In genomic region chr1:167111853-167112455, GRCh38 we compare ENCODE assay signal across 19 cellular contexts. TPM values are rescaled to one million over a fixed set of nuclear protein-coding genes. Genes with fewer than 3 reads are reported as not detected.
DNase-seq lines count a peak whose midpoint lies in the region; ATAC-seq, FAIRE-seq and TF ChIP-seq lines count a peak whose summit lies in the region.
"Had no signal": no experiment of that assay in that cellular context is flagged by ENCODE, and none has a peak within 500 bp of the region (broad histone marks: within the 10 kb centered on the region; RNA-seq: fewer than 3 reads in every experiment).

No MANE protein-coding gene starts in this region.

- H3K9me3 ChIP-seq in DND-41 (ENCODE audit: insufficient read depth, low read length, severe bottlenecking) (no peaks in the 10 kb centered on the region), left ventricle myocardium inferior (replicated peaks) (peaks cover 3% of the 10 kb centered on the region)
- H3K9me3 ChIP-seq in naive thymus-derived CD4-positive, alpha-beta T cell (ENCODE audit: control insufficient read depth in 2 of 3, low read length in 3 of 3) = peaks cover 0 to 8% (median 7%) of the 10 kb centered on the region in 3 experiments
- H3K9me3 ChIP-seq: BE2C had no signal

- H3K36me3 ChIP-seq in DND-41 (ENCODE audit: insufficient read depth, low read length) (no peaks in the 10 kb centered on the region), bronchial epithelial cell (ENCODE audit: control insufficient read depth, insufficient read depth, low read length) (no peaks in the 10 kb centered on the region), left ventricle myocardium inferior (no peaks in the 10 kb centered on the region)
- H3K36me3 ChIP-seq in naive thymus-derived CD4-positive, alpha-beta T cell (ENCODE audit: control insufficient read depth in 2 of 3, insufficient read depth in 3 of 3, low read length in 3 of 3) = no peaks in the 10 kb centered on the region
- H3K36me3 ChIP-seq: BE2C had no signal

- H3K27me3 ChIP-seq in DND-41 (ENCODE audit: insufficient read depth, low read length, poor library complexity) (no peaks in the 10 kb centered on the region), bronchial epithelial cell (ENCODE audit: control insufficient read depth, insufficient read depth, low read length) (peaks cover 2% of the 10 kb centered on the region), left ventricle myocardium inferior (ENCODE audit: low read depth) (peaks cover 4% of the 10 kb centered on the region)
- H3K27me3 ChIP-seq in naive thymus-derived CD4-positive, alpha-beta T cell (ENCODE audit: control insufficient read depth in 2 of 2, insufficient read depth in 2 of 2, low read length in 2 of 2) = no peaks in the 10 kb centered on the region
- H3K27me3 ChIP-seq: BE2C had no signal

- peaks cover 0 to 16% (median 0%) of the 10 kb centered on the region in 5 donors for H3K27me3 Mint-ChIP-seq in naive thymus-derived CD4-positive, alpha-beta T cell
- peaks cover 3 to 5% (median 4%) of the 10 kb centered on the region in 3 donors for H3K27me3 Mint-ChIP-seq in immature natural killer cell (ENCODE audit: low read depth in 3 of 3)
- H3K27me3 Mint-ChIP-seq: CD4-positive, alpha-beta memory T cell had no signal

- H4K20me1 ChIP-seq in DND-41 (ENCODE audit: insufficient read depth, low read length) = no peaks in the 10 kb centered on the region

- TF ChIP-seq CTCF in DND-41 (IDR thresholded peaks at IDR 0.05; ENCODE audit: borderline replicate concordance, extremely low read depth, low read length, poor library complexity, severe bottlenecking) (no peak), bronchial epithelial cell (IDR thresholded peaks at IDR 0.05; ENCODE audit: insufficient read depth, low read length, severe bottlenecking) (no peak), left ventricle myocardium inferior (IDR thresholded peaks at IDR 0.05; ENCODE audit: borderline replicate concordance) (no peak)

- H2AFZ ChIP-seq in DND-41 (ENCODE audit: low read depth, low read length) = no peak overlapping the region
- H2AFZ ChIP-seq: GM23338 had no signal

- POLR2A ChIA-PET in naive thymus-derived CD4-positive, alpha-beta T cell (lab: Charles Lee) = interaction anchor here (0.7 to 1.5 kb wide), 2 partner anchors 21 to 822 kb away, joined by 5 read pairs; partner anchors contain the start of gene GPA33

- H3K4me3 ChIP-seq in DND-41 (ENCODE audit: low read depth in 1 of 2, low read length in 2 of 2) (no peak overlapping the region), bronchial epithelial cell (ENCODE audit: low read depth, low read length) (no peak overlapping the region), left ventricle myocardium inferior (no peak overlapping the region)
- H3K4me3 ChIP-seq in naive thymus-derived CD4-positive, alpha-beta T cell (ENCODE audit: low read length) = no peak overlapping the region
- H3K4me3 ChIP-seq: GM23338 had no signal

- no peak overlapping the region for H3K9ac ChIP-seq in DND-41 (ENCODE audit: low read depth, low read length)

- no peak for DNase-seq in DND-41
- peak; percentile 62 for DNase-seq in bronchial epithelial cell (ENCODE audit: low read depth)
- no peak for DNase-seq in left ventricle myocardium inferior
- no peak for DNase-seq in naive thymus-derived CD4-positive, alpha-beta T cell
- no peak for DNase-seq in immature natural killer cell
- DNase-seq: BE2C; CD4-positive, alpha-beta memory T cell; COR-L47; DMS153; GF-D8; H7 had no signal

- no peak overlapping the region for H3K4me2 ChIP-seq in DND-41 (ENCODE audit: insufficient read depth, low read length)
- H3K4me2 ChIP-seq: GM23338 had no signal

- no peak for FAIRE-seq in bronchial epithelial cell (lab: Jason Lieb, UNC)
- FAIRE-seq: A204.1, D721Med had no signal

- no peak for ATAC-seq in DND-41 (ENCODE audit: insufficient read depth, low read depth)
- no peak for ATAC-seq in naive thymus-derived CD4-positive, alpha-beta T cell
- no peak for ATAC-seq in GM21576 (IDR thresholded peaks at IDR 0.05; ENCODE audit: unreplicated experiment)
- ATAC-seq in GM19324 (IDR thresholded peaks at IDR 0.05; ENCODE audit: low FRiP score, unreplicated experiment) = no peak
- ATAC-seq: GM23338 had no signal

- peak overlapping the region in 5 of 9 donors; percentile 4 to 88 (median 27) for H3K27ac Mint-ChIP-seq in naive thymus-derived CD4-positive, alpha-beta T cell
- H3K27ac Mint-ChIP-seq in immature natural killer cell = no peak overlapping the region
- H3K27ac Mint-ChIP-seq: GM23338 had no signal

- peaks cover 29 to 57% (median 46%) of the 10 kb centered on the region in 7 donors for H3K4me1 Mint-ChIP-seq in naive thymus-derived CD4-positive, alpha-beta T cell
- H3K4me1 Mint-ChIP-seq in immature natural killer cell = peaks cover 29% of the 10 kb centered on the region in 2 donors

- CTCF ChIA-PET in naive thymus-derived CD4-positive, alpha-beta T cell (lab: Charles Lee) = interaction anchor here (0.5 to 1.3 kb wide), 3 partner anchors 13 to 46 kb away, joined by 3 to 7 read pairs (median 3); partner anchors contain the start of gene GPA33

- H3K79me2 ChIP-seq in DND-41 (ENCODE audit: insufficient read depth, low read length) = no peaks in the 10 kb centered on the region

- H3K9me3 Mint-ChIP-seq in naive thymus-derived CD4-positive, alpha-beta T cell = peaks cover 5 to 27% (median 7%) of the 10 kb centered on the region in 11 donors
- H3K9me3 Mint-ChIP-seq in immature natural killer cell = peaks cover 5 to 15% (median 9%) of the 10 kb centered on the region in 6 donors
- H3K9me3 Mint-ChIP-seq: GM23338 had no signal

- peak overlapping the region in 1 of 10 donors; percentile 19 for H3K4me3 Mint-ChIP-seq in naive thymus-derived CD4-positive, alpha-beta T cell
- no peak overlapping the region for H3K4me3 Mint-ChIP-seq in immature natural killer cell
- H3K4me3 Mint-ChIP-seq: GM23338 had no signal

- H3K36me3 Mint-ChIP-seq in naive thymus-derived CD4-positive, alpha-beta T cell = peaks cover 0 to 24% (median 4%) of the 10 kb centered on the region in 5 donors
- H3K36me3 Mint-ChIP-seq in immature natural killer cell = peaks cover 6 to 11% (median 9%) of the 10 kb centered on the region in 3 donors

- H3K4me1 ChIP-seq in DND-41 (ENCODE audit: insufficient read depth, low read length) (peaks cover 46% of the 10 kb centered on the region), left ventricle myocardium inferior (peaks cover 37% of the 10 kb centered on the region)
- peaks cover 0 to 24% of the 10 kb centered on the region in 2 donors for H3K4me1 ChIP-seq in naive thymus-derived CD4-positive, alpha-beta T cell (ENCODE audit: control insufficient read depth in 2 of 2, insufficient read depth in 2 of 2, low read length in 2 of 2)
- H3K4me1 ChIP-seq: BE2C had no signal

- H3K27ac ChIP-seq in DND-41 (ENCODE audit: low read length) (peak overlapping the region; percentile 60), left ventricle myocardium inferior (replicated peaks) (peak overlapping the region; percentile 16)
- no peak overlapping the region for H3K27ac ChIP-seq in naive thymus-derived CD4-positive, alpha-beta T cell (ENCODE audit: low read depth, low read length)
- H3K27ac ChIP-seq: C4-2B, HL-60 had no signal

- intact Hi-C loops in left ventricle myocardium inferior (cut with micrococcal nuclease) = no loop called here
- intact Hi-C loops in naive thymus-derived CD4-positive, alpha-beta T cell (cut with micrococcal nuclease) = no loop called here

RNA-seq across cellular contexts. Expression of gene STYXL2, which starts 18.1 kb away (rescaled TPM):
- total RNA-seq in bronchial epithelial cell (not detected in 2 replicates), left ventricle myocardium inferior (177 TPM)
- total RNA-seq in naive thymus-derived CD4-positive, alpha-beta T cell = not detected
- polyA plus RNA-seq in naive thymus-derived CD4-positive, alpha-beta T cell = not detected
- not detected for polyA plus RNA-seq in immature natural killer cell
- total RNA-seq: CD4-positive, alpha-beta memory T cell had no signal
- polyA plus RNA-seq: AG04450; CD4-positive, alpha-beta memory T cell had no signal

RNA-seq across cellular contexts. Expression of gene GPA33, which starts 21.8 kb away (rescaled TPM):
- total RNA-seq in bronchial epithelial cell = not detected in 2 replicates
- 0.91 TPM for total RNA-seq in left ventricle myocardium inferior
- total RNA-seq in naive thymus-derived CD4-positive, alpha-beta T cell = 10 to 100 TPM in 3 of 5 experiments, 1 to 10 TPM in 2; 5.4 to 32.6 (median 11.3) TPM
- 10 to 100 TPM; 43.6 to 63.4 TPM for polyA plus RNA-seq in naive thymus-derived CD4-positive, alpha-beta T cell
- polyA plus RNA-seq in immature natural killer cell = 10 to 100 TPM in 1 of 3 donors, 1 to 10 TPM in 2; 6.7 to 23.8 (median 7.7) TPM
- polyA plus RNA-seq: AG04450 had no signal

Comparison
In these comparisons a context has a peak if more than half of its experiments do, and no peak if none do; other contexts are left out.
1. H3K27ac Mint-ChIP-seq: peak in naive thymus-derived CD4-positive, alpha-beta T cell (5 of 9); none in immature natural killer cell (0 of 6).
2. RNA of gene STYXL2, which starts 18.1 kb away (total RNA-seq): 177 TPM in left ventricle myocardium inferior (single experiment); not detected in bronchial epithelial cell and not detected in naive thymus-derived CD4-positive, alpha-beta T cell; every median in the first group is over 100 times any median in the second.